8 cellular contexts compared by ENCODE assay signal in genomic region chr15:23565395-23566069, GRCh38. TPM values are rescaled to one million over a fixed set of nuclear protein-coding genes. Genes with fewer than 3 reads are reported as not detected.
DNase-seq lines count a peak whose midpoint lies in the region.

Gene MKRN3, plus strand, starts transcription at chr15:23565674. Its CDS starts 109 bp downstream, at chr15:23565783.

- H3K79me2 ChIP-seq in GM23248 (ENCODE audit: insufficient read depth): no peaks in the 10 kb centered on the region

- H3K27ac Mint-ChIP-seq in activated T-cell treated with anti-CD3 and anti-CD28 coated beads, Interleukin-2, amount 50 U/mL, for 24 hours: peak within 1 kb of the TSS; percentile 85

- no peaks in the 10 kb centered on the region for H3K4me1 Mint-ChIP-seq in activated T-cell treated with anti-CD3 and anti-CD28 coated beads, Interleukin-2, amount 50 U/mL, for 24 hours (ENCODE audit: low read depth)

- peak within 1 kb of the TSS; percentile 73 for H2AFZ ChIP-seq in GM23248

- no peaks in the 10 kb centered on the region for H3K4me1 ChIP-seq in GM23248 (ENCODE audit: insufficient read depth)

- no peaks in the 10 kb centered on the region for H3K9me2 ChIP-seq in GM23248 (ENCODE audit: insufficient read depth)

- H3K9me3 Mint-ChIP-seq in activated T-cell treated with anti-CD3 and anti-CD28 coated beads, Interleukin-2, amount 50 U/mL, for 24 hours: peaks cover 6% of the 10 kb centered on the region

- H3K4me2 ChIP-seq in GM23248 (ENCODE audit: unreplicated experiment): no peak within 1 kb of the TSS

- H3K4me3 Mint-ChIP-seq in activated T-cell treated with anti-CD3 and anti-CD28 coated beads, Interleukin-2, amount 50 U/mL, for 24 hours: peak within 1 kb of the TSS; percentile 78

- no peaks in the 10 kb centered on the region for H4K20me1 ChIP-seq in GM23248 (ENCODE audit: insufficient read depth)

- peak; percentile 51 for DNase-seq in GM23248
- peak; percentile 67 for DNase-seq in NCI-H510A treated with DMSO at 0.1 percent for 48 hours (lab: John Stamatoyannopoulos, UW)
- DNase-seq in activated T-cell treated with anti-CD3 and anti-CD28 coated beads, Interleukin-2, amount 50 U/mL, for 24 hours: peak; percentile 43
- peak; percentile 21 to 88 (median 68) for DNase-seq in head of caudate nucleus
- peak; percentile 21 for DNase-seq in stimulated activated CD4-positive, alpha-beta T cell treated with anti-CD3 and anti-CD28 coated beads, Interleukin-12 subunit alpha, Interleukin-12 subunit beta, amount 100 ng/mL, for 4 hours
- DNase-seq in NCI-H1417 treated with DMSO at 0.1 percent for 48 hours (lab: John Stamatoyannopoulos, UW): no peak
- DNase-seq in HUDEP-2 (lab: John Stamatoyannopoulos, UW; ENCODE audit: unreplicated experiment in 76 of 76): no peak
- no peak for DNase-seq in NCI-H345 (lab: John Stamatoyannopoulos, UW)

- 48 to 56% methylated on average over 24 to 27 of the region's 27 CpGs for WGBS in GM23248 (ENCODE audit: low coverage in 1 of 2, low lambda C conversion rate in 2 of 2, missing lambda C conversion rate in 2 of 2), 2 experiments

- peak within 1 kb of the TSS; percentile 75 for H3K9ac ChIP-seq in GM23248

- H3K27ac ChIP-seq in GM23248: no peak within 1 kb of the TSS

- H3K36me3 ChIP-seq in GM23248 (ENCODE audit: low read depth): no peaks in the 10 kb centered on the region

- intact Hi-C loops in head of caudate nucleus (cut with DNase I): no loop called here

- H3K27me3 ChIP-seq in GM23248 (replicated peaks; ENCODE audit: insufficient read depth): no peaks in the 10 kb centered on the region

- H3K9me3 ChIP-seq in GM23248 (ENCODE audit: low read depth): peaks cover 3% of the 10 kb centered on the region

- no peaks in the 10 kb centered on the region for H3F3A ChIP-seq in GM23248 (ENCODE audit: insufficient read depth)

- in situ Hi-C loops in GM23248 (cut with MboI): no loop called here

- peaks cover 4% of the 10 kb centered on the region for H3K27me3 Mint-ChIP-seq in activated T-cell treated with anti-CD3 and anti-CD28 coated beads, Interleukin-2, amount 50 U/mL, for 24 hours

- H3K4me3 ChIP-seq in GM23248: peak within 1 kb of the TSS; percentile 52

- H3K36me3 Mint-ChIP-seq in activated T-cell treated with anti-CD3 and anti-CD28 coated beads, Interleukin-2, amount 50 U/mL, for 24 hours (ENCODE audit: low read depth): no peaks in the 10 kb centered on the region

RNA-seq across cellular contexts. Expression of gene MKRN3, which starts in this region (rescaled TPM):
- total RNA-seq in GM23248 (2014; rRNA removed; shearing (Covaris generic)): 0.13 and 0.76 TPM in 2 replicates
- 0.18 and 0.68 TPM in 2 replicates for polyA plus RNA-seq in GM23248 (2016; fragmentation: Nextera tagmentation; extraction: Ambion mirVana)

Comparison
In these comparisons a context has a peak if more than half of its experiments do, and no peak if none do; other contexts are left out.
1. Peak in DNase-seq, H3K4me3 ChIP-seq and H3K9ac ChIP-seq in GM23248; RNA of the gene not detected or under 1 TPM.
2. DNase-seq: peak in NCI-H510A treated with DMSO at 0.1 percent for 48 hours (single experiment), activated T-cell treated with anti-CD3 and anti-CD28 coated beads, Interleukin-2, amount 50 U/mL, for 24 hours (single experiment), head of caudate nucleus (42 of 42) and stimulated activated CD4-positive, alpha-beta T cell treated with anti-CD3 and anti-CD28 coated beads, Interleukin-12 subunit alpha, Interleukin-12 subunit beta, amount 100 ng/mL, for 4 hours (single experiment); none in NCI-H1417 treated with DMSO at 0.1 percent for 48 hours (single experiment), HUDEP-2 (0 of 76) and NCI-H345 (single experiment).